ENCODE assay signal across 37 cellular contexts in genomic region chr2:202114798-202115197, GRCh38. TPM values are rescaled to one million over a fixed set of nuclear protein-coding genes. Genes with fewer than 3 reads are reported as not detected.
DNase-seq lines count a peak whose midpoint lies in the region; ATAC-seq, FAIRE-seq and TF ChIP-seq lines count a peak whose summit lies in the region.
"Had no signal": no experiment of that assay in that cellular context is flagged by ENCODE, and none has a peak within 500 bp of the region (broad histone marks: within the 10 kb centered on the region; RNA-seq: fewer than 3 reads in every experiment).

No MANE protein-coding gene starts in this region.

- H3K27ac ChIP-seq in HepG2 (ENCODE audit: extremely low read length, insufficient read depth, low read length) (no peak overlapping the region), right lobe of liver (no peak overlapping the region)
- H3K27ac ChIP-seq: cardiac muscle cell, coronary artery, foreskin keratinocyte, heart right ventricle, testis had no signal

- H3K9me3 ChIP-seq in HepG2 (ENCODE audit: low read length) (no peaks in the 10 kb centered on the region), right lobe of liver (no peaks in the 10 kb centered on the region)
- H3K9me3 ChIP-seq: testis had no signal

- H3K36me3 ChIP-seq in HepG2 (replicated peaks in 1 of 2; ENCODE audit: control insufficient read depth in 1 of 2, insufficient read depth in 2 of 2, low read length in 2 of 2) (no peaks in the 10 kb centered on the region), right lobe of liver (no peaks in the 10 kb centered on the region)
- H3K36me3 ChIP-seq: cardiac muscle cell, heart right ventricle, MG63 had no signal

- H2AFZ ChIP-seq in HepG2 (ENCODE audit: low read length) = no peak overlapping the region

- TF ChIP-seq POLR2A in HepG2 (IDR thresholded peaks at IDR 0.05; ENCODE audit: insufficient read depth in 1 of 2, low read depth in 2 of 2, low read length in 2 of 2) (no peak), right lobe of liver (IDR thresholded peaks at IDR 0.05) (no peak)

- no peak for TF ChIP-seq CTCF in HepG2 (CRISPR knock-in tag; IDR thresholded peaks at IDR 0.05)
- no peak for TF ChIP-seq CTCF in right lobe of liver (IDR thresholded peaks at IDR 0.05)
- no peak for TF ChIP-seq CTCF in foreskin fibroblast (IDR thresholded peaks at IDR 0.05; ENCODE audit: low read depth, low read length)

- intact Hi-C loops in HepG2 (cut with micrococcal nuclease; ENCODE audit: unreplicated experiment) = no loop called here
- intact Hi-C loops in right lobe of liver (cut with DNase I) = no loop called here

- no peak for DNase-seq in HepG2 (ENCODE audit: low spot score)
- no peak for DNase-seq in right lobe of liver
- peak; percentile 33 for DNase-seq in SKM-1 (lab: John Stamatoyannopoulos, UW; ENCODE audit: unreplicated experiment)
- DNase-seq in foreskin fibroblast = peak; percentile 37 to 51
- DNase-seq in 8988T = no peak
- DNase-seq in hippocampal formation (lab: John Stamatoyannopoulos, UW) = no peak
- DNase-seq in NCI-H748 (lab: John Stamatoyannopoulos, UW; ENCODE audit: unreplicated experiment) = no peak
- DNase-seq in NCI-H187 (lab: John Stamatoyannopoulos, UW) = no peak
- DNase-seq: activated CD4-positive, alpha-beta T cell treated with anti-CD3 and anti-CD28 coated beads, Interleukin-2, amount 50 U/mL, for 1 hour; activated CD4-positive, CD25-positive, alpha-beta regulatory T cell; activated gamma-delta T cell; activated naive CD8-positive, alpha-beta T cell treated with anti-CD3 and anti-CD28 coated beads, Interleukin-2, amount 10 ng/mL, durations not matched to agents 7 days and 5 days; activated T-cell treated with anti-CD3 and anti-CD28 coated beads, Interleukin-2, amount 50 U/mL, for 24 hours; CD8-positive, alpha-beta T cell; DMS 273 treated with DMSO at 0.1 percent for 48 hours; effector memory CD8-positive, alpha-beta T cell; EL; foreskin keratinocyte; heart right ventricle; KG1; left colon; MG63; NCI-H1436 treated with DMSO at 0.1 percent for 48 hours; NCI-H82; right cardiac atrium; stimulated activated CD8-positive, alpha-beta memory T cell treated with anti-CD3 and anti-CD28 coated beads, Interleukin-4, amount 100 ng/mL, for 48 hours; testis had no signal

- WGBS in HepG2 (ENCODE audit: low lambda C conversion rate) = 5% methylated on average over 2 of the region's 2 CpGs
- WGBS in right lobe of liver (ENCODE audit: insufficient coverage, low coverage, low lambda C conversion rate, missing lambda C conversion rate) = 97% methylated on average over 2 of the region's 2 CpGs

- no peaks in the 10 kb centered on the region for H4K20me1 ChIP-seq in HepG2 (ENCODE audit: insufficient read depth, low read length)

- POLR2A ChIA-PET in HepG2 (lab: Yijun Ruan, JAX) = no interaction called here

- no peak for FAIRE-seq in HepG2 (lab: Jason Lieb, UNC)
- FAIRE-seq: GM19239, HTR-8/SVneo, TTC549 had no signal

- no peak overlapping the region for H3K4me2 ChIP-seq in HepG2 (ENCODE audit: low read depth, low read length)

- H3K27me3 ChIP-seq in HepG2 (ENCODE audit: control insufficient read depth in 1 of 2, insufficient read depth in 2 of 2, low read length in 2 of 2) (no peaks in the 10 kb centered on the region), right lobe of liver (no peaks in the 10 kb centered on the region)
- H3K27me3 ChIP-seq: cardiac muscle cell, MG63, testis had no signal

- CTCF ChIA-PET in HepG2 (lab: Yijun Ruan, JAX; ENCODE audit: low intra/inter-chr PET ratio, low total read pairs) = no interaction called here

- TF ChIP-seq EP300 in HepG2 (IDR thresholded peaks at IDR 0.05; ENCODE audit: low read depth in 2 of 2, low read length in 2 of 2) (no peak), HepG2 (CRISPR knock-in tag; IDR thresholded peaks at IDR 0.05; ENCODE audit: borderline replicate concordance) (no peak)

- TF ChIP-seq RAD21 in HepG2 (CRISPR knock-in tag; IDR thresholded peaks at IDR 0.05) = no peak

- in situ Hi-C loops in HepG2 (cut with HindIII; ENCODE audit: extremely low pct_ligation_motif_present, low pct_unique_long_range_greater_than_20kb) = no loop called here

- H3K79me2 ChIP-seq in HepG2 (ENCODE audit: insufficient read depth, low read length) = no peaks in the 10 kb centered on the region

- BruUV-seq in HepG2 (replicated peaks; lab: Mats Ljungman, UMichigan) = no TSS peak

- H3K4me1 ChIP-seq in HepG2 (ENCODE audit: insufficient read depth, low read length) = peaks cover 8% of the 10 kb centered on the region; the same call in 1 of the 2 replicates
- peaks cover 0 to 24% (median 0%) of the 10 kb centered on the region in 4 donors for H3K4me1 ChIP-seq in right lobe of liver
- H3K4me1 ChIP-seq: foreskin keratinocyte, testis had no signal

- H3K4me3 ChIP-seq in HepG2 (replicated peaks in 1 of 3; ENCODE audit: insufficient read depth in 1 of 3, low read depth in 2 of 3, low read length in 3 of 3) (no peak overlapping the region), right lobe of liver (no peak overlapping the region), foreskin fibroblast (ENCODE audit: low read depth in 1 of 2, low read length in 2 of 2) (no peak overlapping the region)
- H3K4me3 ChIP-seq: cardiac muscle cell, coronary artery, heart right ventricle, MG63, testis had no signal

- no peak for ATAC-seq in HepG2
- ATAC-seq in right lobe of liver = no peak
- ATAC-seq: CD8-positive, alpha-beta T cell; effector memory CD8-positive, alpha-beta T cell; foreskin keratinocyte; left colon; right cardiac atrium had no signal

- H3K9ac ChIP-seq in HepG2 (ENCODE audit: insufficient read depth, low read depth, low read length) = no peak overlapping the region

RNA-seq across cellular contexts. Expression of gene KIAA2012, which starts 41.7 kb away (rescaled TPM):
- not detected in 2 replicates for total RNA-seq in HepG2 (2016; rRNA removed; fragmentation: Illumina TruSeq; extraction: Trizol)
- not detected in 2 replicates for total RNA-seq in HepG2 (2016; cell fraction: cytosol; rRNA removed; fragmentation: Illumina TruSeq; extraction: Trizol; ENCODE audit: low read depth)
- total RNA-seq in HepG2 (2016; cell fraction: insoluble cytoplasmic fraction; rRNA removed; fragmentation: Illumina TruSeq; extraction: Trizol) = not detected in 2 replicates
- total RNA-seq in HepG2 (2016; cell fraction: membrane; rRNA removed; fragmentation: Illumina TruSeq; extraction: Trizol) = not detected in 2 replicates
- total RNA-seq in HepG2 (2016; cell fraction: nucleus; rRNA removed; fragmentation: Illumina TruSeq; extraction: Trizol) = not detected in 2 replicates
- polyA plus RNA-seq in HepG2 (2011; rRNA removed) = not detected in 2 replicates
- not detected in 2 replicates for polyA plus RNA-seq in HepG2 (2011; cell fraction: cytosol; rRNA removed)
- not detected in 2 replicates for polyA plus RNA-seq in HepG2 (2011; cell fraction: nucleus; rRNA removed)
- polyA plus RNA-seq in HepG2 (2012) = not detected in 2 replicates
- polyA plus RNA-seq in HepG2 (2016; cell fraction: cytosol; fragmentation: Illumina TruSeq; extraction: Trizol; ENCODE audit: low read depth) = not detected in 2 replicates
- not detected in 2 replicates for polyA plus RNA-seq in HepG2 (2016; cell fraction: insoluble cytoplasmic fraction; fragmentation: Illumina TruSeq; extraction: Trizol; ENCODE audit: low read depth)
- not detected in 2 replicates for polyA plus RNA-seq in HepG2 (2016; cell fraction: membrane; fragmentation: Illumina TruSeq; extraction: Trizol; ENCODE audit: low read depth)
- polyA plus RNA-seq in HepG2 (2016; cell fraction: nucleus; fragmentation: Illumina TruSeq; extraction: Trizol; ENCODE audit: insufficient read depth, low read depth) = not detected in 2 replicates
- polyA minus RNA-seq in HepG2 (2011; rRNA and poly(A)+ RNA removed; ENCODE audit: low replicate concordance) = not detected in 2 replicates
- polyA minus RNA-seq in HepG2 (2011; cell fraction: cytosol; rRNA and poly(A)+ RNA removed) = not detected in 2 replicates
- not detected in 2 replicates for polyA minus RNA-seq in HepG2 (2011; cell fraction: nucleus; rRNA and poly(A)+ RNA removed)
- under 1 TPM; 0.11 to 0.56 (median 0.43) TPM for total RNA-seq in right lobe of liver
- total RNA-seq: A172; activated naive CD8-positive, alpha-beta T cell treated with anti-CD3 and anti-CD28 coated beads, Interleukin-2, amount 10 ng/mL, durations not matched to agents 7 days and 5 days; astrocyte; cardiac muscle cell; CD8-positive, alpha-beta T cell; epithelial cell of proximal tubule; foreskin keratinocyte; H4; heart right ventricle; right cardiac atrium; T-helper 1 cell treated with Interleukin-12 subunit alpha and Interleukin-12 subunit beta and Interleukin-4 antibody, amounts not matched to agents 30 ng/mL and 1 ng/mL, for 36 hours had no signal
- polyA plus RNA-seq: foreskin keratinocyte, heart right ventricle, right cardiac atrium had no signal

Comparison
In these comparisons a context has a peak if more than half of its experiments do, and no peak if none do; other contexts are left out.
1. DNase-seq: peak in SKM-1 (single experiment) and foreskin fibroblast (2 of 2); none in HepG2 (single experiment), right lobe of liver (0 of 3), 8988T (single experiment), hippocampal formation (0 of 2), NCI-H748 (single experiment) and NCI-H187 (0 of 2).